9 cellular contexts compared by ENCODE assay signal in genomic region chrX:1493877-1494510, GRCh38. TPM values are rescaled to one million over a fixed set of nuclear protein-coding genes. Genes with fewer than 3 reads are reported as not detected.
DNase-seq lines count a peak whose midpoint lies in the region; ATAC-seq and TF ChIP-seq lines count a peak whose summit lies in the region.
"Had no signal": no experiment of that assay in that cellular context is flagged by ENCODE, and none has a peak within 500 bp of the region (broad histone marks: within the 10 kb centered on the region; RNA-seq: fewer than 3 reads in every experiment).

No MANE protein-coding gene starts in this region.

- no peaks in the 10 kb centered on the region; the same call in 1 of the 2 replicates for H3F3A ChIP-seq in PC-9 (ENCODE audit: insufficient read depth, low read depth)

- CTCF ChIA-PET in PC-9 (lab: Charles Lee) = no interaction called here

- TF ChIP-seq CTCF in HL-60 (IDR thresholded peaks at IDR 0.05; ENCODE audit: insufficient read depth, low read length) (no peak), PC-9 (conservative IDR thresholded peaks at IDR 0.05) (no peak)

- H3K27me3 Mint-ChIP-seq in activated naive CD8-positive, alpha-beta T cell treated with anti-CD3 and anti-CD28 coated beads for 36 hours = no peaks in the 10 kb centered on the region

- no peaks in the 10 kb centered on the region for H3K9me2 ChIP-seq in PC-9 (ENCODE audit: insufficient read depth)

- peak overlapping the region; percentile 34 for H3K27ac ChIP-seq in HL-60 (replicated peaks)
- no peak overlapping the region for H3K27ac ChIP-seq in skeletal muscle tissue (ENCODE audit: low read depth, low read length)
- H3K27ac ChIP-seq in PC-9 = no peak overlapping the region

- H3K4me1 ChIP-seq in skeletal muscle tissue (ENCODE audit: control insufficient read depth in 3 of 3, insufficient read depth in 3 of 3, low read length in 3 of 3) (no peaks in the 10 kb centered on the region), PC-9 (replicated peaks; ENCODE audit: insufficient read depth) (no peaks in the 10 kb centered on the region)

- POLR2A ChIA-PET in PC-9 (lab: Charles Lee; ENCODE audit: unreplicated experiment) = no interaction called here

- H3K4me3 Mint-ChIP-seq in activated naive CD8-positive, alpha-beta T cell treated with anti-CD3 and anti-CD28 coated beads for 36 hours = no peak overlapping the region

- H3K27ac Mint-ChIP-seq in activated naive CD8-positive, alpha-beta T cell treated with anti-CD3 and anti-CD28 coated beads for 36 hours = peak overlapping the region; percentile 42

- no peak overlapping the region for H2AFZ ChIP-seq in PC-9

- no TSS peak for BruUV-seq in PC-9 (replicated peaks; lab: Mats Ljungman, UMichigan)

- ATAC-seq in GM18499 (IDR thresholded peaks at IDR 0.05; ENCODE audit: insufficient read depth, unreplicated experiment) = peak; percentile 58
- peak; percentile 58 for ATAC-seq in GM21526 (IDR thresholded peaks at IDR 0.05; ENCODE audit: low FRiP score, unreplicated experiment)

- no peaks in the 10 kb centered on the region for H3K27me3 ChIP-seq in HL-60 (ENCODE audit: insufficient read depth, poor library complexity, severe bottlenecking)
- no peaks in the 10 kb centered on the region for H3K27me3 ChIP-seq in skeletal muscle tissue (ENCODE audit: control insufficient read depth in 3 of 3, insufficient read depth in 3 of 3, low read length in 3 of 3)
- no peaks in the 10 kb centered on the region for H3K27me3 ChIP-seq in PC-9 (ENCODE audit: insufficient read depth, low read depth)

- H3K4me3 ChIP-seq in HL-60 (replicated peaks; ENCODE audit: insufficient read depth, low read length) (no peak overlapping the region; the same call in 1 of the 2 replicates), skeletal muscle tissue (ENCODE audit: low read length in 3 of 3) (peak overlapping the region in 2 of 3 donors; percentile 22 to 23), PC-9 (no peak overlapping the region)

- no peaks in the 10 kb centered on the region for H3K79me2 ChIP-seq in PC-9 (ENCODE audit: low read depth)

- no peak overlapping the region for H3K4me2 ChIP-seq in PC-9

- no peaks in the 10 kb centered on the region for H3K9me3 ChIP-seq in skeletal muscle tissue (ENCODE audit: control insufficient read depth in 3 of 3, low read length in 3 of 3)
- H3K9me3 ChIP-seq in PC-9 (ENCODE audit: insufficient read depth, low read depth) = no peaks in the 10 kb centered on the region

- H3K9ac ChIP-seq in skeletal muscle tissue (ENCODE audit: low read depth in 1 of 3, low read length in 3 of 3) = peak overlapping the region in 1 of 3 donors; percentile 20

- H3K9me3 Mint-ChIP-seq in activated naive CD8-positive, alpha-beta T cell treated with anti-CD3 and anti-CD28 coated beads for 36 hours = peaks cover 9% of the 10 kb centered on the region

- intact Hi-C loops in PC-9 (cut with micrococcal nuclease; ENCODE audit: unreplicated experiment) = no loop called here

- DNase-seq in HL-60 (ENCODE audit: low read depth in 1 of 2, low spot score in 1 of 2) (peak in 1 of 2 experiments; percentile 89), PC-9 (no peak), D341Med (ENCODE audit: low spot score) (no peak), NCI-H69 (lab: John Stamatoyannopoulos, UW) (no peak)
- DNase-seq in activated naive CD8-positive, alpha-beta T cell treated with anti-CD3 and anti-CD28 coated beads for 36 hours = no peak

- H3K36me3 Mint-ChIP-seq in activated naive CD8-positive, alpha-beta T cell treated with anti-CD3 and anti-CD28 coated beads for 36 hours = peaks cover 18% of the 10 kb centered on the region

- H3K4me1 Mint-ChIP-seq in activated naive CD8-positive, alpha-beta T cell treated with anti-CD3 and anti-CD28 coated beads for 36 hours = peaks cover 22% of the 10 kb centered on the region

- H3K36me3 ChIP-seq in skeletal muscle tissue (ENCODE audit: control insufficient read depth in 3 of 3, insufficient read depth in 3 of 3, low read length in 3 of 3) (no peaks in the 10 kb centered on the region), PC-9 (ENCODE audit: low read depth) (no peaks in the 10 kb centered on the region)

- no peaks in the 10 kb centered on the region for H4K20me1 ChIP-seq in PC-9 (ENCODE audit: insufficient read depth)

RNA-seq across cellular contexts. Expression of gene ASMTL, which starts 41.3 kb away (rescaled TPM):
- 10 to 100 TPM; 29.4 to 30.5 TPM for total RNA-seq in activated naive CD8-positive, alpha-beta T cell treated with anti-CD3 and anti-CD28 coated beads for 36 hours
- total RNA-seq in skeletal muscle tissue (13.6 TPM), PC-9 (2021) (42.7 and 55.4 TPM in 2 replicates)

RNA-seq across cellular contexts. Expression of gene P2RY8, which starts 43.0 kb away (rescaled TPM):
- 10 to 100 TPM; 12.5 to 13.3 TPM for total RNA-seq in activated naive CD8-positive, alpha-beta T cell treated with anti-CD3 and anti-CD28 coated beads for 36 hours
- total RNA-seq in skeletal muscle tissue = 0.52 TPM
- total RNA-seq in PC-9 (2021) = not detected in 2 replicates
- total RNA-seq: RPMI7951 had no signal

Comparison
In these comparisons a context has a peak if more than half of its experiments do, and no peak if none do; other contexts are left out.
1. H3K4me3 ChIP-seq: peak in skeletal muscle tissue (2 of 3); none in HL-60 (single experiment) and PC-9 (single experiment).